17 cellular contexts compared by ENCODE assay signal in genomic region chr3:2741520-2741919, GRCh38.
"Had no signal": no experiment of that assay in that cellular context is flagged by ENCODE, and none has a peak within 500 bp of the region (broad histone marks: within the 10 kb centered on the region; RNA-seq: fewer than 3 reads in every experiment).

No MANE protein-coding gene starts in this region.

- DNase-seq: activated CD4-positive, alpha-beta memory T cell treated with anti-CD3 and anti-CD28 coated beads for 36 hours; activated CD4-positive, alpha-beta T cell treated with anti-CD3 and anti-CD28 coated beads for 36 hours; activated naive CD4-positive, alpha-beta T cell; activated naive CD8-positive, alpha-beta T cell treated with anti-CD3 and anti-CD28 coated beads for 36 hours; amygdala; caudate nucleus; heart left ventricle; kidney glomerular epithelial cell; mesenchymal stem cell; mucosa of descending colon; naive B cell; spleen; stimulated activated CD4-positive, alpha-beta T cell treated with anti-CD3 and anti-CD28 coated beads, Interleukin-4, amount 100 ng/mL, for 4 hours; stimulated activated naive B cell treated with anti-CD40 and anti-IgM and Interleukin-4, amounts not matched to agents 10 μg/mL and 1 μg/mL and 100 μg/mL, for 72 hours; T-cell had no signal

- H3K9me3 ChIP-seq: gastroesophageal sphincter, heart left ventricle, mucosa of descending colon, spleen, thoracic aorta had no signal

- H3K36me3 ChIP-seq: gastroesophageal sphincter, heart left ventricle, spleen, thoracic aorta had no signal

- H3K4me3 ChIP-seq: gastroesophageal sphincter, heart left ventricle, mucosa of descending colon, spleen, thoracic aorta had no signal

- H3K27ac ChIP-seq: gastroesophageal sphincter, heart left ventricle, spleen, thoracic aorta had no signal

- H3K4me1 ChIP-seq: gastroesophageal sphincter, spleen had no signal

- H3K27me3 ChIP-seq: gastroesophageal sphincter, heart left ventricle, spleen had no signal
